In the genomic region with DNA sequence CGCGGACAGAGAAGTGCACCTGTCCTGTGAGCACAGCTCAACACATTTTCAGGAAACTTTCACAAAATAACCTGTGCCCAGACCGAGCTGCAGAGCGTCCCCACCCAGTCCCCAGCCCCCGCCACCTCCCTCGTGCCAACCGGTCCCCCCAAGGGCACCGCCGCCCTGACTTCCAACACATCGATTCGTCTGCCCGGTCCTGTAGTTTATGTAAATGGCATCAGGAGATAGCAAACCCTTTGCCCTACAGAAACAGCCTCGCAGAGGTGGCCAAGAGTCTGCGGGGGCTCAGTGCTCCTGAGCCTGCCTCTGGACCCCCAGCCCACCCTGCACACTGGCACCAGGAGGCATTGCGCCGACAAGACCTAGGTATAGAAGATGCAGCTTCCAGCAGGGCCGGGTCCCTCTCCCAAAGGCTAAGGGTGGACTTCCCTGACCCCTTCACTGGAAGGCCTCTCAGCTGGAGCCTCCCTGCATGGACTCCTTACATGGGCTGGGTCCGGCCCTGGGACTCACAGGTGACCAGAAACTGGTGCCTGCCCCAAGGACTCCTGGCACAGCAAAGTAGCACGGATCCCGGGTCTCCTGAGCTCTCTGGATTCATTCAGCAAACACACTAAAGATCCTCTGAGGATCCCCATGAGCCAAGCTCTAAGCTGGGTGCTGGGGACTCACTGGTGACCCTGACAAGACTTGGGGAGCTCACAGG, we compare ENCODE assay signal across 8 cellular contexts. TPM values are rescaled to one million over a fixed set of nuclear protein-coding genes. Genes with fewer than 3 reads are reported as not detected.
DNase-seq lines count a peak whose midpoint lies in the region; TF ChIP-seq lines count a peak whose summit lies in the region.

No MANE protein-coding gene starts in this region.

- H3K9me3 ChIP-seq in SK-N-MC (ENCODE audit: low read depth, low read length) (no peaks in the 10 kb centered on the region), fibroblast of lung (ENCODE audit: control insufficient read depth, insufficient read depth, low read depth, low read length) (no peaks in the 10 kb centered on the region)

- H3K79me2 ChIP-seq in fibroblast of lung (ENCODE audit: control insufficient read depth, insufficient read depth, low read length), result no peaks in the 10 kb centered on the region

- no peak overlapping the region for H2AFZ ChIP-seq in fibroblast of lung (ENCODE audit: low read length)

- TF ChIP-seq CTCF in fibroblast of lung (conservative IDR thresholded peaks at IDR 0.05 in 1 of 2, IDR thresholded peaks at IDR 0.05 in 1 of 2; ENCODE audit: low read depth in 1 of 2, low read length in 2 of 2), result no peak

- H3K4me3 ChIP-seq in GM08714 (ENCODE audit: low read length), result peak overlapping the region; percentile 47; the same call in 1 of the 2 replicates
- peak overlapping the region; percentile 81 for H3K4me3 ChIP-seq in SK-N-MC
- H3K4me3 ChIP-seq in fibroblast of lung (replicated peaks in 1 of 4; ENCODE audit: control extremely low read depth in 1 of 4, insufficient read depth in 1 of 4, low read depth in 3 of 4, low read length in 4 of 4), result peak overlapping the region in 3 of 4 experiments; percentile 51 to 59 (median 56)
- peak overlapping the region; percentile 59 for H3K4me3 ChIP-seq in rectal smooth muscle tissue (ENCODE audit: low read length)

- H3K4me2 ChIP-seq in fibroblast of lung (ENCODE audit: extremely low read depth, insufficient read depth, low read length), result peak overlapping the region; percentile 72

- no peaks in the 10 kb centered on the region for H3K4me1 ChIP-seq in fibroblast of lung (ENCODE audit: control insufficient read depth, extremely low read depth, insufficient read depth, low read length)
- no peaks in the 10 kb centered on the region for H3K4me1 ChIP-seq in rectal smooth muscle tissue (ENCODE audit: control insufficient read depth, insufficient read depth, low read length)

- no peak overlapping the region for H3K27ac ChIP-seq in SK-N-MC
- H3K27ac ChIP-seq in fibroblast of lung (ENCODE audit: insufficient read depth, low read length), result no peak overlapping the region
- H3K27ac ChIP-seq in rectal smooth muscle tissue (ENCODE audit: low read depth, low read length), result no peak overlapping the region

- no peaks in the 10 kb centered on the region for H4K20me1 ChIP-seq in fibroblast of lung (ENCODE audit: control insufficient read depth, extremely low read depth, insufficient read depth, low read length)

- H3K36me3 ChIP-seq in SK-N-MC (ENCODE audit: insufficient read depth, low read length), result no peaks in the 10 kb centered on the region
- H3K36me3 ChIP-seq in fibroblast of lung (ENCODE audit: control insufficient read depth, insufficient read depth, low read length), result no peaks in the 10 kb centered on the region
- H3K36me3 ChIP-seq in rectal smooth muscle tissue (ENCODE audit: control insufficient read depth, insufficient read depth, low read length), result no peaks in the 10 kb centered on the region

- H3K27me3 ChIP-seq in fibroblast of lung (ENCODE audit: control insufficient read depth, insufficient read depth, low read length) (peaks cover 18% of the 10 kb centered on the region), rectal smooth muscle tissue (ENCODE audit: control insufficient read depth, insufficient read depth, low read length) (peaks cover 2% of the 10 kb centered on the region)

- DNase-seq in SK-N-MC (ENCODE audit: low read depth, low spot score) (no peak), fibroblast of lung (ENCODE audit: low read depth in 2 of 2) (no peak), COR-L47 (lab: John Stamatoyannopoulos, UW) (no peak), SW480 (ENCODE audit: low spot score) (no peak), NCI-H2081 treated with DMSO at 0.1 percent for 48 hours (lab: John Stamatoyannopoulos, UW) (no peak), Kasumi-1 (lab: John Stamatoyannopoulos, UW) (no peak)

- no peak overlapping the region for H3K9ac ChIP-seq in SK-N-MC (ENCODE audit: insufficient read length)
- H3K9ac ChIP-seq in fibroblast of lung (ENCODE audit: insufficient read depth, low read length), result no peak overlapping the region
- no peak overlapping the region for H3K9ac ChIP-seq in rectal smooth muscle tissue (ENCODE audit: low read length)

RNA-seq across cellular contexts. Expression of gene PLEKHG5, which starts 6.6 kb away (rescaled TPM):
- 1.3 and 3.3 TPM in 2 replicates for total RNA-seq in fibroblast of lung
- polyA plus RNA-seq in fibroblast of lung, result 0.42 and 0.79 TPM in 2 replicates
- polyA plus RNA-seq in fibroblast of lung (2012), result 0.98 and 2.2 TPM in 2 replicates
- 0.56 and 1.6 TPM in 2 replicates for polyA minus RNA-seq in fibroblast of lung (ENCODE audit: low replicate concordance)

RNA-seq across cellular contexts. Expression of gene TNFRSF25, which starts 32.0 kb away (rescaled TPM):
- 0.51 and 1.5 TPM in 2 replicates for total RNA-seq in fibroblast of lung
- 0.24 and 0.37 TPM in 2 replicates for polyA plus RNA-seq in fibroblast of lung
- polyA plus RNA-seq in fibroblast of lung (2012), result 0.19 and 1.0 TPM in 2 replicates
- polyA minus RNA-seq in fibroblast of lung (ENCODE audit: low replicate concordance), result 0.26 TPM in 1 of 2 replicates, not detected in the other

RNA-seq across cellular contexts. Expression of gene NOL9, which starts 56.3 kb away (rescaled TPM):
- 17.5 and 18.7 TPM in 2 replicates for total RNA-seq in fibroblast of lung
- polyA plus RNA-seq in fibroblast of lung, result 19.0 and 24.2 TPM in 2 replicates
- 6.7 and 7.7 TPM in 2 replicates for polyA plus RNA-seq in fibroblast of lung (2012)
- polyA minus RNA-seq in fibroblast of lung (ENCODE audit: low replicate concordance), result 18.0 and 19.0 TPM in 2 replicates

RNA-seq across cellular contexts. Expression of gene TAS1R1, which starts 57.1 kb away (rescaled TPM):
- total RNA-seq in fibroblast of lung, result under 0.01 and 0.17 TPM in 2 replicates
- 0.05 and 0.10 TPM in 2 replicates for polyA plus RNA-seq in fibroblast of lung
- polyA plus RNA-seq in fibroblast of lung (2012), result 0.03 and 0.06 TPM in 2 replicates
- polyA minus RNA-seq in fibroblast of lung (ENCODE audit: low replicate concordance), result not detected in 2 replicates
